In the genomic region with DNA sequence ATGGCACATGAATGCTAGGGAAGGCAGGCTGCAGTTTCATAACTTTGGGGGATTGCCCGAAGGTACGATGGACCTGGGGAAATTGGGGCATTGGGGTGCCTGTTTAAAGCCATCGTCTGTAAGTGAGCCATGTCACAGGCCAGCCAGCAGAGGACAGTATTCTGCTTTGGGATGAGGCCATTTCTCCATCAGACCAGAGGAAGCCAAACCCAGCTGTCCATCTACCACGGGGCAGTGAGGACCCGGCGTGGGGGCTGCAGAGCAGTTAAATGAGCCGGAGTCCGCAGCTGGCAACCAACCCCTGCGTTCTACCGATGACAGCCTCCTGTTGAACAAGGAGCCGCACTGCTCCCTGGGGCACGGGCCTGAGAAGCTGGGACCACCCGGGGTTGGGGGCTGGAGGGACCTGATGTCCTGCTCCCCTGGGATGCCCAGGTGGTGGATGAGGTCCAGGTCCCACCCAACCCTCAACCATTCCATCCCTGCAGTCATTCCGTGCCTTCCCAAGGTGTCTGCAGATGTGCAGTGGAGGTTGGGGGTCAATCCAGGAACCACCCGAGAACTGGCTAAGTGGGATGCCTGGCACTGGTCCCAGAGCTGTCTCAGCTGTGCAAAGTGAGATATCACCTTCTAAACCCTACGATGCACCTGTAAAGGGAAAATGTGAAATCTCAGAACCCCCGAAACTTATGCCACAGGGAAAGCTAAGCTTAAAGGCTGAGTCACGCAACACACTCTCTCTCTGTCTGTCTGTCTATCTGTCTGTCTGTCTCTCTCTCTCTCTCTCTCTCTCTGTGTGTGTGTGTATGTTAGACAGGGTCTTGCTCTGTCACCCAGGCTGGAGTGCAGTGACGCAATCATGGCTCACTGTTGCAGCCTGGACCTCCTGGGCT, we compare ENCODE assay signal across 8 cellular contexts. TPM values are rescaled to one million over a fixed set of nuclear protein-coding genes. Genes with fewer than 3 reads are reported as not detected.
A peak's percentile ranks its signal among the peaks of the same experiment; 100 is the strongest.
DNase-seq lines count a peak whose midpoint lies in the region; ATAC-seq, FAIRE-seq and TF ChIP-seq lines count a peak whose summit lies in the region.

No MANE protein-coding gene starts in this region.

- TF ChIP-seq EP300 in A549 (IDR thresholded peaks at IDR 0.05) = no peak

- POLR2A ChIA-PET in A549 (lab: Yijun Ruan, JAX) = interaction anchor here (1.5 kb wide), 1 partner anchor 47 kb away, joined by 4 read pairs; no protein-coding TSS in a partner anchor

- peaks cover 7% of the 10 kb centered on the region for H3K27me3 Mint-ChIP-seq in T-helper 2 cell treated with Interferon-gamma antibody and Interleukin-4, amounts not matched to agents 5 μg/mL and 100 μg/mL, for 36 hours (ENCODE audit: low read depth)
- peaks cover 0 to 3% (median 2%) of the 10 kb centered on the region in 3 donors for H3K27me3 Mint-ChIP-seq in immature natural killer cell (ENCODE audit: low read depth in 3 of 3)

- H3K4me3 Mint-ChIP-seq in T-helper 2 cell treated with Interferon-gamma antibody and Interleukin-4, amounts not matched to agents 5 μg/mL and 100 μg/mL, for 36 hours = no peak overlapping the region
- no peak overlapping the region for H3K4me3 Mint-ChIP-seq in immature natural killer cell

- no peak for FAIRE-seq in A549 (lab: Jason Lieb, UNC)
- peak; percentile 32 for FAIRE-seq in bronchial epithelial cell (lab: Jason Lieb, UNC)

- H3K27ac ChIP-seq in A549 = peak overlapping the region; percentile 47 to 78

- H3K9me3 Mint-ChIP-seq in T-helper 2 cell treated with Interferon-gamma antibody and Interleukin-4, amounts not matched to agents 5 μg/mL and 100 μg/mL, for 36 hours = no peaks in the 10 kb centered on the region
- H3K9me3 Mint-ChIP-seq in immature natural killer cell = no peaks in the 10 kb centered on the region

- CTCF ChIA-PET in A549 (lab: Yijun Ruan, JAX) = interaction anchor here (0.5 to 4.2 kb wide), 43 partner anchors 11 to 464 kb away, joined by 3 to 82 read pairs (median 4); partner anchors contain the start of genes MDH2, POR, RHBDD2 and STYXL1

- H3K9me3 ChIP-seq in A549 = no peaks in the 10 kb centered on the region

- no peak for TF ChIP-seq POLR2A in A549 (IDR thresholded peaks at IDR 0.05; ENCODE audit: low read length)

- H3K36me3 Mint-ChIP-seq in T-helper 2 cell treated with Interferon-gamma antibody and Interleukin-4, amounts not matched to agents 5 μg/mL and 100 μg/mL, for 36 hours (ENCODE audit: low read depth) = no peaks in the 10 kb centered on the region
- no peaks in the 10 kb centered on the region for H3K36me3 Mint-ChIP-seq in immature natural killer cell

- H3K4me3 ChIP-seq in A549 = no peak overlapping the region
- no peak overlapping the region for H3K4me3 ChIP-seq in bronchial epithelial cell (ENCODE audit: low read depth, low read length)

- 27% methylated on average over 14 of the region's 19 CpGs for WGBS in A549 (ENCODE audit: missing lambda C conversion rate)

- TF ChIP-seq CTCF in A549 (IDR thresholded peaks at IDR 0.05) = peak; percentile 92
- TF ChIP-seq CTCF in GM12874 (IDR thresholded peaks at IDR 0.05; ENCODE audit: insufficient read depth, low read depth, low read length) = peak; percentile 98
- peak; percentile 100 for TF ChIP-seq CTCF in bronchial epithelial cell (IDR thresholded peaks at IDR 0.05; ENCODE audit: insufficient read depth, low read length, severe bottlenecking)

- H3K27ac Mint-ChIP-seq in T-helper 2 cell treated with Interferon-gamma antibody and Interleukin-4, amounts not matched to agents 5 μg/mL and 100 μg/mL, for 36 hours = no peak overlapping the region
- no peak overlapping the region for H3K27ac Mint-ChIP-seq in immature natural killer cell

- H3K4me1 Mint-ChIP-seq in T-helper 2 cell treated with Interferon-gamma antibody and Interleukin-4, amounts not matched to agents 5 μg/mL and 100 μg/mL, for 36 hours (ENCODE audit: low read depth) = peaks cover 9% of the 10 kb centered on the region
- no peaks in the 10 kb centered on the region for H3K4me1 Mint-ChIP-seq in immature natural killer cell

- H3K4me1 ChIP-seq in A549 = peaks cover 14% of the 10 kb centered on the region

- DNase-seq in A549 (ENCODE audit: low read depth in 1 of 2, low spot score in 1 of 2) (peak; percentile 77 to 86), NCI-H146 (lab: John Stamatoyannopoulos, UW) (peak; percentile 75), bronchial epithelial cell (ENCODE audit: low read depth) (peak; percentile 61), immature natural killer cell (peak; percentile 40 to 46 (median 43))
- DNase-seq in T-helper 2 cell treated with Interferon-gamma antibody and Interleukin-4, amounts not matched to agents 5 μg/mL and 100 μg/mL, for 36 hours (ENCODE audit: low spot score) = peak; percentile 43
- peak; percentile 32 for DNase-seq in stimulated activated CD4-positive, alpha-beta T cell treated with anti-CD3 and anti-CD28 coated beads, Interleukin-1b, Interleukin-23, amount 100 ng/mL, for 48 hours

- H3K36me3 ChIP-seq in bronchial epithelial cell (ENCODE audit: control insufficient read depth, insufficient read depth, low read length) = no peaks in the 10 kb centered on the region

- H3K4me2 ChIP-seq in A549 = peak overlapping the region; percentile 60

- peak; percentile 98 for ATAC-seq in A549
- no peak for ATAC-seq in GM21737 (IDR thresholded peaks at IDR 0.05; ENCODE audit: unreplicated experiment)

- TF ChIP-seq RAD21 in A549 (conservative IDR thresholded peaks at IDR 0.05 in 1 of 2, IDR thresholded peaks at IDR 0.05 in 1 of 2) = peak; percentile 92 to 98

- H3K27me3 ChIP-seq in bronchial epithelial cell (ENCODE audit: control insufficient read depth, insufficient read depth, low read length) = no peaks in the 10 kb centered on the region

TF ChIP-seq in A549, 52 proteins besides CTCF, POLR2A, EP300 and RAD21 (continues in another document):
- TF ChIP-seq, protein P1, sequence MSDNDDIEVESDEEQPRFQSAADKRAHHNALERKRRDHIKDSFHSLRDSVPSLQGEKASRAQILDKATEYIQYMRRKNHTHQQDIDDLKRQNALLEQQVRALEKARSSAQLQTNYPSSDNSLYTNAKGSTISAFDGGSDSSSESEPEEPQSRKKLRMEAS (IDR thresholded peaks at IDR 0.05) = no peak
- TF ChIP-seq GATA3 (IDR thresholded peaks at IDR 0.05; ENCODE audit: borderline replicate concordance) (no peak), HOXA7 (CRISPR knock-in tag; IDR thresholded peaks at IDR 0.05) (no peak), SMC3 (IDR thresholded peaks at IDR 0.05) (peak; percentile 94), RFX5 (IDR thresholded peaks at IDR 0.05) (no peak), HOXB5 (CRISPR knock-in tag; IDR thresholded peaks at IDR 0.05) (no peak), NPAS2 (CRISPR knock-in tag; IDR thresholded peaks at IDR 0.05; ENCODE audit: borderline replicate concordance) (no peak), ZNF302 (CRISPR knock-in tag; IDR thresholded peaks at IDR 0.05) (no peak), E2F6 (IDR thresholded peaks at IDR 0.05; ENCODE audit: borderline replicate concordance, low read depth) (no peak)
- TF ChIP-seq, protein P2, sequence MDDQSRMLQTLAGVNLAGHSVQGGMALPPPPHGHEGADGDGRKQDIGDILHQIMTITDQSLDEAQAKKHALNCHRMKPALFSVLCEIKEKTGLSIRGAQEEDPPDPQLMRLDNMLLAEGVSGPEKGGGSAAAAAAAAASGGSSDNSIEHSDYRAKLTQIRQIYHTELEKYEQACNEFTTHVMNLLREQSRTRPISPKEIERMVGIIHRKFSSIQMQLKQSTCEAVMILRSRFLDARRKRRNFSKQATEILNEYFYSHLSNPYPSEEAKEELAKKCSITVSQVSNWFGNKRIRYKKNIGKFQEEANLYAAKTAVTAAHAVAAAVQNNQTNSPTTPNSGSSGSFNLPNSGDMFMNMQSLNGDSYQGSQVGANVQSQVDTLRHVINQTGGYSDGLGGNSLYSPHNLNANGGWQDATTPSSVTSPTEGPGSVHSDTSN (IDR thresholded peaks at IDR 0.05) = no peak
- TF ChIP-seq, protein P3, sequence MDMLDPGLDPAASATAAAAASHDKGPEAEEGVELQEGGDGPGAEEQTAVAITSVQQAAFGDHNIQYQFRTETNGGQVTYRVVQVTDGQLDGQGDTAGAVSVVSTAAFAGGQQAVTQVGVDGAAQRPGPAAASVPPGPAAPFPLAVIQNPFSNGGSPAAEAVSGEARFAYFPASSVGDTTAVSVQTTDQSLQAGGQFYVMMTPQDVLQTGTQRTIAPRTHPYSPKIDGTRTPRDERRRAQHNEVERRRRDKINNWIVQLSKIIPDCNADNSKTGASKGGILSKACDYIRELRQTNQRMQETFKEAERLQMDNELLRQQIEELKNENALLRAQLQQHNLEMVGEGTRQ (IDR thresholded peaks at IDR 0.05) = no peak

RNA-seq across cellular contexts. Expression of gene RHBDD2, which starts 12.1 kb away (rescaled TPM):
- polyA plus RNA-seq in A549 (2011; rRNA removed) (61.3 and 65.2 TPM in 2 replicates), A549 (2017; fragmentation: RNase III; extraction: RNeasy Plus Mini Kit Qiagen cat#74134 plus additional on column Dnase treatment) (50.3 to 62.0 TPM (median 59.8 TPM) in 3 replicates), immature natural killer cell (100 to 1,000 TPM in 2 of 3 donors, 10 to 100 TPM in 1; 79.5 to 161 (median 104) TPM)
- polyA plus RNA-seq in A549 (2012; cell fraction: cytosol; rRNA removed) = 68.6 and 92.9 TPM in 2 replicates
- 111 and 114 TPM in 2 replicates for polyA plus RNA-seq in A549 (2012; cell fraction: nucleus; rRNA removed)
- 70.3 and 85.9 TPM in 2 replicates for polyA minus RNA-seq in A549 (2011; rRNA and poly(A)+ RNA removed)
- total RNA-seq in bronchial epithelial cell = 10.8 and 17.4 TPM in 2 replicates

RNA-seq across cellular contexts. Expression of gene POR, which starts 48.2 kb away (rescaled TPM):
- 69.6 and 71.1 TPM in 2 replicates for polyA plus RNA-seq in A549 (2011; rRNA removed)
- polyA plus RNA-seq in A549 (2012; cell fraction: cytosol; rRNA removed) = 93.7 and 128 TPM in 2 replicates
- 328 and 664 TPM in 2 replicates for polyA plus RNA-seq in A549 (2012; cell fraction: nucleus; rRNA removed)
- 81.3 to 109 TPM (median 103 TPM) in 3 replicates for polyA plus RNA-seq in A549 (2017; fragmentation: RNase III; extraction: RNeasy Plus Mini Kit Qiagen cat#74134 plus additional on column Dnase treatment)
- 88.6 and 115 TPM in 2 replicates for polyA minus RNA-seq in A549 (2011; rRNA and poly(A)+ RNA removed)
- total RNA-seq in bronchial epithelial cell = 75.0 and 179 TPM in 2 replicates
- 10 to 100 TPM; 49.5 to 68.9 (median 64.4) TPM for polyA plus RNA-seq in immature natural killer cell

RNA-seq across cellular contexts. Expression of gene CCL24, which starts 53.1 kb away (rescaled TPM):
- 0.14 and 0.32 TPM in 2 replicates for polyA plus RNA-seq in A549 (2011; rRNA removed)
- not detected in 2 replicates for polyA plus RNA-seq in A549 (2012; cell fraction: cytosol; rRNA removed)
- polyA plus RNA-seq in A549 (2012; cell fraction: nucleus; rRNA removed) = 0.23 TPM in 1 of 2 replicates, not detected in the other
- not detected in 3 replicates for polyA plus RNA-seq in A549 (2017; fragmentation: RNase III; extraction: RNeasy Plus Mini Kit Qiagen cat#74134 plus additional on column Dnase treatment)
- polyA minus RNA-seq in A549 (2011; rRNA and poly(A)+ RNA removed) = 0.88 TPM in 1 of 2 replicates, not detected in the other
- not detected in 2 replicates for total RNA-seq in bronchial epithelial cell
- not detected for polyA plus RNA-seq in immature natural killer cell
